Comparison of ENCODE assay signal across 9 cellular contexts in the genomic region with DNA sequence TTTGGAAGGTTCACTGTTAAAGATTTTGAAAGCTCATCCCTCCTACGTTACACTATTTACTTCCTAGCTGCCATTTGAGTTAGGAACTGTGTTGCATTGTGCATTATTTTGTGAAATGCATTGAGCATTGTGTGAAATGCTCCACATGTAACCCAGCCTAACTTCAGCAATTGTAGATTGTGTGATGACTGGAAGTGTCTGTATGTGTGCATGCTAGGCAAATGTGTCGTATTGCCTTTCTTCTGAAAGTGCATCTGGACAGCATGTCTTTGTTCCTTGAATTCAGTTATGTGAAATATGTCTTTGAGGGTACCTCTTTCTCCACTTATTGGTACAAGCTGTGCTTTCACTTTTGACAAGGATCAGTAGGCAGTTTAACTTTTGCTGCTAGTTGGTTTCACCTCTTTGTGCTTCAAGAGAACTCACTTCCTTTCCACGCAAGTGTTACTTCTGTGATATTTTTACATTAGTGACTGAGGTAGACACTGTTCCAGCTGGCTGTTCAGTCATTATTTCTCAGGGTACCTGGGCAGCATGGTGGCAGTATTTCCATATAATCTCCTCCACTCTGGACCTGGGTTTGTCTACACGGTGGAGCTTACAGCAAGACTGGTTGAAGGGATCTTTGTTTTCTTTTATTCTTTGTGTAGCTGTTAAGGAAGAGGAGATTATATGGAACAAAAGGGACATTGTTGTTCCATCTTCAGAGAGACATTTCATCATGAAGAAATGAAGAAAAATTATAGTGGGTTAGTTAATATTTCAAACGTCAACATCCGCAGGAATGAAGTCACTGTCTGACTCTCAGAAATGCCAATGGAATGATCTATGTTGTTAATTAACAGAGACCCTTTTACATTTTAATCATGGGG.
DNase-seq lines count a peak whose midpoint lies in the region; ATAC-seq and TF ChIP-seq lines count a peak whose summit lies in the region.
"Had no signal": no experiment of that assay in that cellular context is flagged by ENCODE, and none has a peak within 500 bp of the region (broad histone marks: within the 10 kb centered on the region; RNA-seq: fewer than 3 reads in every experiment).

No MANE protein-coding gene starts in this region.

- H3K4me3 Mint-ChIP-seq in nephron (no peak overlapping the region), endothelial cell (ENCODE audit: unreplicated experiment) (no peak overlapping the region)

- ATAC-seq in GM18868 (IDR thresholded peaks at IDR 0.05; ENCODE audit: unreplicated experiment) = peak; percentile 95
- ATAC-seq in GM21737 (IDR thresholded peaks at IDR 0.05; ENCODE audit: unreplicated experiment) = peak; percentile 91
- peak; percentile 92 for ATAC-seq in HG03575 (IDR thresholded peaks at IDR 0.05; ENCODE audit: extremely low read depth, insufficient number of reproducible peaks, low FRiP score, unreplicated experiment)

- H3K36me3 Mint-ChIP-seq in nephron (ENCODE audit: low read depth) = peaks cover 50% of the 10 kb centered on the region
- H3K36me3 Mint-ChIP-seq in endothelial cell (ENCODE audit: low read depth, unreplicated experiment) = peaks cover 28% of the 10 kb centered on the region

- TF ChIP-seq CTCF in nephron (IDR thresholded peaks at IDR 0.05; ENCODE audit: unreplicated experiment in 3 of 3) (no peak), endothelial cell (IDR thresholded peaks at IDR 0.05; ENCODE audit: unreplicated experiment) (no peak)

- H3K9me3 Mint-ChIP-seq in nephron (no peaks in the 10 kb centered on the region), endothelial cell (ENCODE audit: unreplicated experiment) (no peaks in the 10 kb centered on the region)

- H3K27ac Mint-ChIP-seq in nephron (peak overlapping the region in 2 of 3 experiments; percentile 9 to 32), endothelial cell (ENCODE audit: unreplicated experiment) (no peak overlapping the region)

- DNase-seq in endothelial cell (ENCODE audit: low spot score) (no peak), NCI-H1930 (lab: John Stamatoyannopoulos, UW) (no peak), Ammon's horn (ENCODE audit: low spot score) (no peak)
- DNase-seq in effector CD8-positive, alpha-beta T cell (lab: John Stamatoyannopoulos, UW) = no peak
- DNase-seq: erythroblast had no signal

- no peaks in the 10 kb centered on the region for H3K4me1 Mint-ChIP-seq in nephron
- H3K4me1 Mint-ChIP-seq in endothelial cell (ENCODE audit: unreplicated experiment) = no peaks in the 10 kb centered on the region

- no peaks in the 10 kb centered on the region for H3K27me3 Mint-ChIP-seq in nephron (ENCODE audit: low read depth)
- no peaks in the 10 kb centered on the region for H3K27me3 Mint-ChIP-seq in endothelial cell (ENCODE audit: unreplicated experiment)
